In genomic region chr3:179562467-179563297, GRCh38 we compare ENCODE assay signal across 8 cellular contexts. TPM values are rescaled to one million over a fixed set of nuclear protein-coding genes. Genes with fewer than 3 reads are reported as not detected.
DNase-seq lines count a peak whose midpoint lies in the region; ATAC-seq and TF ChIP-seq lines count a peak whose summit lies in the region.

Gene ACTL6A (plus strand): TSS chr3:179562926. CDS start chr3:179563093, 167 bp downstream.

- peak; percentile 95 for ATAC-seq in HG02588 (IDR thresholded peaks at IDR 0.05; ENCODE audit: unreplicated experiment)
- ATAC-seq in SK-N-SH treated with all-trans-retinoic acid at 6 μM for 48 hours: peak; percentile 97

- H3K27ac ChIP-seq in suprapubic skin: peak within 1 kb of the TSS; percentile 81

- H3K4me1 ChIP-seq in suprapubic skin: peaks cover 15% of the 10 kb centered on the region

- H3K4me3 ChIP-seq in GM06990 (replicated peaks; ENCODE audit: low read depth, low read length): peak within 1 kb of the TSS; percentile 85
- H3K4me3 ChIP-seq in suprapubic skin: peak within 1 kb of the TSS; percentile 68

- no peaks in the 10 kb centered on the region for H3K27me3 ChIP-seq in GM06990 (replicated peaks; ENCODE audit: control insufficient read depth, insufficient read depth, low read length)
- H3K27me3 ChIP-seq in suprapubic skin: no peaks in the 10 kb centered on the region

- no peaks in the 10 kb centered on the region for H3K9me3 ChIP-seq in suprapubic skin

- no peaks in the 10 kb centered on the region for H3K36me3 ChIP-seq in GM06990 (ENCODE audit: control insufficient read depth, insufficient read depth, low read length)
- no peaks in the 10 kb centered on the region for H3K36me3 ChIP-seq in suprapubic skin

- no peaks in the 10 kb centered on the region for H3K27me3 Mint-ChIP-seq in activated naive CD4-positive, alpha-beta T cell treated with anti-CD3 and anti-CD28 coated beads, Interleukin-2, amount 50 U/mL, for 24 hours

- TF ChIP-seq POLR2A in suprapubic skin (IDR thresholded peaks at IDR 0.05): peak in 1 of 2 donors; percentile 31

- H3K4me3 Mint-ChIP-seq in activated naive CD4-positive, alpha-beta T cell treated with anti-CD3 and anti-CD28 coated beads, Interleukin-2, amount 50 U/mL, for 24 hours: peak within 1 kb of the TSS; percentile 98

- TF ChIP-seq CTCF in GM06990 (IDR thresholded peaks at IDR 0.05; ENCODE audit: insufficient read depth, low read length, poor library complexity, severe bottlenecking) (no peak), suprapubic skin (IDR thresholded peaks at IDR 0.05) (no peak)

- H3K27ac Mint-ChIP-seq in activated naive CD4-positive, alpha-beta T cell treated with anti-CD3 and anti-CD28 coated beads, Interleukin-2, amount 50 U/mL, for 24 hours: peak within 1 kb of the TSS; percentile 99

- peaks cover 31% of the 10 kb centered on the region for H3K4me1 Mint-ChIP-seq in activated naive CD4-positive, alpha-beta T cell treated with anti-CD3 and anti-CD28 coated beads, Interleukin-2, amount 50 U/mL, for 24 hours

- H3K9me3 Mint-ChIP-seq in activated naive CD4-positive, alpha-beta T cell treated with anti-CD3 and anti-CD28 coated beads, Interleukin-2, amount 50 U/mL, for 24 hours: no peaks in the 10 kb centered on the region

- peaks cover 2% of the 10 kb centered on the region for H3K36me3 Mint-ChIP-seq in activated naive CD4-positive, alpha-beta T cell treated with anti-CD3 and anti-CD28 coated beads, Interleukin-2, amount 50 U/mL, for 24 hours

- WGBS in suprapubic skin: 1% methylated on average over 49 of the region's 65 CpGs

- TF ChIP-seq EP300 in suprapubic skin (IDR thresholded peaks at IDR 0.05): no peak

- peak; percentile 100 for DNase-seq in GM06990 (ENCODE audit: extremely low read depth, insufficient read length)
- peak; percentile 99 for DNase-seq in NCI-H1092 (lab: John Stamatoyannopoulos, UW)
- DNase-seq in globus pallidus (ENCODE audit: low spot score): peak; percentile 99
- peak; percentile 85 to 100 (median 99) for DNase-seq in nucleus accumbens (lab: John Stamatoyannopoulos, UW)
- peak; percentile 100 for DNase-seq in suprapubic skin (ENCODE audit: low spot score in 2 of 2)

TF ChIP-seq in SK-N-SH treated with all-trans-retinoic acid at 6 μM for 48 hours, 23 proteins besides CTCF, POLR2A, EP300 and RAD21:
- TF ChIP-seq, protein P1, sequence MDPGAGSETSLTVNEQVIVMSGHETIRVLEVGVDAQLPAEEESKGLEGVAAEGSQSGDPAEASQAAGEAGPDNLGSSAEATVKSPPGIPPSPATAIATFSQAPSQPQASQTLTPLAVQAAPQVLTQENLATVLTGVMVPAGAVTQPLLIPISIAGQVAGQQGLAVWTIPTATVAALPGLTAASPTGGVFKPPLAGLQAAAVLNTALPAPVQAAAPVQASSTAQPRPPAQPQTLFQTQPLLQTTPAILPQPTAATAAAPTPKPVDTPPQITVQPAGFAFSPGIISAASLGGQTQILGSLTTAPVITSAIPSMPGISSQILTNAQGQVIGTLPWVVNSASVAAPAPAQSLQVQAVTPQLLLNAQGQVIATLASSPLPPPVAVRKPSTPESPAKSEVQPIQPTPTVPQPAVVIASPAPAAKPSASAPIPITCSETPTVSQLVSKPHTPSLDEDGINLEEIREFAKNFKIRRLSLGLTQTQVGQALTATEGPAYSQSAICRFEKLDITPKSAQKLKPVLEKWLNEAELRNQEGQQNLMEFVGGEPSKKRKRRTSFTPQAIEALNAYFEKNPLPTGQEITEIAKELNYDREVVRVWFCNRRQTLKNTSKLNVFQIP (CRISPR knock-in tag; IDR thresholded peaks at IDR 0.05; ENCODE audit: borderline replicate concordance, low read depth): no peak
- TF ChIP-seq OSR1 (CRISPR knock-in tag; IDR thresholded peaks at IDR 0.05) (no peak), ESRRG (CRISPR knock-in tag; IDR thresholded peaks at IDR 0.05) (no peak), ARNTL (CRISPR knock-in tag; IDR thresholded peaks at IDR 0.05; ENCODE audit: borderline replicate concordance, low read depth) (no peak), ZFP3 (CRISPR knock-in tag; IDR thresholded peaks at IDR 0.05) (no peak), TSHZ2 (CRISPR knock-in tag; IDR thresholded peaks at IDR 0.05) (no peak), PATZ1 (CRISPR knock-in tag; IDR thresholded peaks at IDR 0.05; ENCODE audit: borderline replicate concordance) (no peak), RARB (CRISPR knock-in tag; IDR thresholded peaks at IDR 0.05) (no peak), ZC3H10 (CRISPR knock-in tag; IDR thresholded peaks at IDR 0.05) (no peak), CSRNP3 (CRISPR knock-in tag; IDR thresholded peaks at IDR 0.05) (no peak), ZFP30 (CRISPR knock-in tag; IDR thresholded peaks at IDR 0.05) (no peak), TCF4 (CRISPR knock-in tag; IDR thresholded peaks at IDR 0.05; ENCODE audit: borderline replicate concordance) (no peak), TOX (CRISPR knock-in tag; IDR thresholded peaks at IDR 0.05; ENCODE audit: borderline replicate concordance) (no peak), GLIS3 (CRISPR knock-in tag; IDR thresholded peaks at IDR 0.05) (no peak), ZNF8 (CRISPR knock-in tag; IDR thresholded peaks at IDR 0.05) (no peak), ZNF70 (CRISPR knock-in tag; IDR thresholded peaks at IDR 0.05) (no peak)

RNA-seq across cellular contexts. Expression of gene ACTL6A, which starts in this region (rescaled TPM):
- total RNA-seq in suprapubic skin: 10 to 100 TPM; 46.3 to 74.8 (median 69.5) TPM

Comparison
In these comparisons a context has a peak if more than half of its experiments do, and no peak if none do; other contexts are left out.
1. Peak in every context shown above with its lines: DNase-seq, ATAC-seq, H3K4me3 ChIP-seq and H3K27ac ChIP-seq.